10 cellular contexts compared by ENCODE assay signal in the genomic region with DNA sequence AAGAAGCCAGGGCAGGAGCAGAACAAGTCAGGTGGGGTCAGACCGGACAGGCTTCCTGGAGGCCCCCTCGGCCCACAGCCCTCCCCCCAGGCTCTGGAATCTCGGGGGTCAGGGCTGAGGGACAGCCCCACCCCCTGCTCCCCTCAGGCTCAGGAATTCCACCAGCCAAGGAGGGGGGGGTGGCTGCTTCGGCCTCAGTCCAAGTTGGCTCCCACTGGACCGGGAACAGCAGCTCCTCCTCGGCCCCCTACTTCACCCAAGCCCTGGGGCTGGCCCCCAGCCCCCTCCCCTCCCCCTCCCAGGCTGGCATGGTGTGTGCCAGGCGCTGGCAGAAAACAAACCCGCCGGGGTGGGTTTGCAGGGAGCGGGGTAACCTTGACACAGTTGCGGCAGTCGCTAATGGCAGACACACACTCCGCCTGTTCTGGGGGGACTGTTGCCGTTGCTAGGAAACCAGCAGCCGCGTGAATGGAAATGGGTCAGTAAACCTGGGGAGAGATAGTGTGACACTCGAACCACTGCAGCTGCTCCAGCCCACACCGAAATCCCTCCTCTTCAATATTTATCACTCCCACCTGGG. TPM values are rescaled to one million over a fixed set of nuclear protein-coding genes. Genes with fewer than 3 reads are reported as not detected.
DNase-seq lines count a peak whose midpoint lies in the region; ATAC-seq and TF ChIP-seq lines count a peak whose summit lies in the region.
"Had no signal": no experiment of that assay in that cellular context is flagged by ENCODE, and none has a peak within 500 bp of the region (broad histone marks: within the 10 kb centered on the region; RNA-seq: fewer than 3 reads in every experiment).

No MANE protein-coding gene starts in this region.

- DNase-seq in NCI-H128 (lab: John Stamatoyannopoulos, UW; ENCODE audit: unreplicated experiment) = peak; percentile 16
- DNase-seq in coronary artery (ENCODE audit: low spot score) = no peak
- no peak for DNase-seq in thoracic aorta (ENCODE audit: low spot score)
- DNase-seq in activated gamma-delta T cell (lab: John Stamatoyannopoulos, UW) = no peak
- DNase-seq in CD8-positive, alpha-beta T cell = no peak
- DNase-seq in NCI-H146 treated with DMSO at 0.1 percent for 48 hours (lab: John Stamatoyannopoulos, UW; ENCODE audit: unreplicated experiment) = no peak

- peak overlapping the region; percentile 97 to 98 for H3K27ac ChIP-seq in coronary artery
- H3K27ac ChIP-seq in mucosa of rectum (ENCODE audit: low read depth in 2 of 2, low read length in 2 of 2) = peak overlapping the region; percentile 30 to 40
- H3K27ac ChIP-seq in thoracic aorta = peak overlapping the region; percentile 94 to 97
- H3K27ac ChIP-seq in CD8-positive, alpha-beta T cell (ENCODE audit: low read depth, low read length) = no peak overlapping the region

- H3K9me3 ChIP-seq in mucosa of rectum (ENCODE audit: control insufficient read depth in 2 of 2, low read length in 2 of 2) (no peaks in the 10 kb centered on the region), thoracic aorta (no peaks in the 10 kb centered on the region)
- no peaks in the 10 kb centered on the region for H3K9me3 ChIP-seq in CD8-positive, alpha-beta T cell (ENCODE audit: low read length)
- H3K9me3 ChIP-seq: HAP-1 had no signal

- CTCF ChIA-PET in CD8-positive, alpha-beta T cell (lab: Charles Lee) = interaction anchor here (1.2 to 2.6 kb wide), 3 partner anchors 17 to 177 kb away, joined by 3 to 10 read pairs (median 3); no protein-coding TSS in a partner anchor

- H3K27me3 ChIP-seq in mucosa of rectum (ENCODE audit: control insufficient read depth in 2 of 2, insufficient read depth in 2 of 2, low read length in 2 of 2) (no peaks in the 10 kb centered on the region), thoracic aorta (replicated peaks; ENCODE audit: insufficient read depth) (no peaks in the 10 kb centered on the region)
- no peaks in the 10 kb centered on the region for H3K27me3 ChIP-seq in CD8-positive, alpha-beta T cell (ENCODE audit: insufficient read depth, low read length)

- H3K4me1 Mint-ChIP-seq in CD8-positive, alpha-beta T cell (ENCODE audit: low read depth) = peaks cover 34% of the 10 kb centered on the region

- H3K36me3 Mint-ChIP-seq in CD8-positive, alpha-beta T cell = no peaks in the 10 kb centered on the region

- no peaks in the 10 kb centered on the region for H3K27me3 Mint-ChIP-seq in CD8-positive, alpha-beta T cell (ENCODE audit: low read depth)
- H3K27me3 Mint-ChIP-seq: stimulated activated naive CD8-positive, alpha-beta T cell treated with anti-CD3 and anti-CD28 coated beads, Interleukin-15, Interleukin-2, amounts not matched to agents 100 ng/mL and 50 ng/mL, for 24 hours had no signal

- intact Hi-C loops in CD8-positive, alpha-beta T cell (cut with DNase I, micrococcal nuclease) = no loop called here

- no peaks in the 10 kb centered on the region for H3K9me3 Mint-ChIP-seq in CD8-positive, alpha-beta T cell
- H3K9me3 Mint-ChIP-seq: stimulated activated naive CD8-positive, alpha-beta T cell treated with anti-CD3 and anti-CD28 coated beads, Interleukin-15, Interleukin-2, amounts not matched to agents 100 ng/mL and 50 ng/mL, for 24 hours had no signal

- H3K4me1 ChIP-seq in mucosa of rectum (ENCODE audit: control insufficient read depth in 2 of 2, insufficient read depth in 2 of 2, low read length in 2 of 2) (peaks cover 35 to 41% of the 10 kb centered on the region in 2 donors), thoracic aorta (ENCODE audit: control insufficient read depth in 1 of 2, low read depth in 2 of 2) (peaks cover 72 to 90% of the 10 kb centered on the region in 2 donors)
- peaks cover 16% of the 10 kb centered on the region for H3K4me1 ChIP-seq in CD8-positive, alpha-beta T cell (ENCODE audit: insufficient read depth, low read length)

- no peak overlapping the region for H3K9ac ChIP-seq in mucosa of rectum (ENCODE audit: low read depth in 1 of 2, low read length in 2 of 2)

- H3K36me3 ChIP-seq in mucosa of rectum (ENCODE audit: control insufficient read depth in 2 of 2, insufficient read depth in 2 of 2, low read length in 2 of 2) (no peaks in the 10 kb centered on the region), thoracic aorta (no peaks in the 10 kb centered on the region)
- no peaks in the 10 kb centered on the region for H3K36me3 ChIP-seq in CD8-positive, alpha-beta T cell (ENCODE audit: insufficient read depth, low read length)
- H3K36me3 ChIP-seq: HAP-1 had no signal

- H3K27ac Mint-ChIP-seq in CD8-positive, alpha-beta T cell = no peak overlapping the region
- H3K27ac Mint-ChIP-seq: stimulated activated naive CD8-positive, alpha-beta T cell treated with anti-CD3 and anti-CD28 coated beads, Interleukin-15, Interleukin-2, amounts not matched to agents 100 ng/mL and 50 ng/mL, for 24 hours had no signal

- POLR2A ChIA-PET in CD8-positive, alpha-beta T cell (lab: Charles Lee) = interaction anchor here (1.4 kb wide), 1 partner anchor 33 kb away, joined by 4 read pairs; the partner anchor contains the start of gene AHDC1

- no peak overlapping the region for H3K4me3 Mint-ChIP-seq in CD8-positive, alpha-beta T cell
- H3K4me3 Mint-ChIP-seq: stimulated activated naive CD8-positive, alpha-beta T cell treated with anti-CD3 and anti-CD28 coated beads, Interleukin-15, Interleukin-2, amounts not matched to agents 100 ng/mL and 50 ng/mL, for 24 hours had no signal

- peak overlapping the region; percentile 59 for H3K4me3 ChIP-seq in coronary artery
- H3K4me3 ChIP-seq in mucosa of rectum (ENCODE audit: low read length in 2 of 2) = no peak overlapping the region
- peak overlapping the region; percentile 39 for H3K4me3 ChIP-seq in thoracic aorta
- H3K4me3 ChIP-seq in CD8-positive, alpha-beta T cell (ENCODE audit: low read depth, low read length) = no peak overlapping the region
- H3K4me3 ChIP-seq: HAP-1 had no signal

- TF ChIP-seq CTCF in coronary artery (IDR thresholded peaks at IDR 0.05) (no peak), thoracic aorta (IDR thresholded peaks at IDR 0.05) (no peak)
- no peak for TF ChIP-seq CTCF in CD8-positive, alpha-beta T cell (IDR thresholded peaks at IDR 0.05)

- ATAC-seq in thoracic aorta (ENCODE audit: insufficient number of reproducible peaks, low FRiP score, low read depth) (no peak), GM18867 (IDR thresholded peaks at IDR 0.05; ENCODE audit: unreplicated experiment) (no peak)
- no peak for ATAC-seq in CD8-positive, alpha-beta T cell

RNA-seq across cellular contexts. Expression of gene AHDC1, which starts 32.4 kb away (rescaled TPM):
- total RNA-seq in thoracic aorta = 10 to 100 TPM; 38.3 to 55.4 TPM
- 10 to 100 TPM; 19.5 to 21.1 TPM for total RNA-seq in CD8-positive, alpha-beta T cell

Comparison
In these comparisons a context has a peak if more than half of its experiments do, and no peak if none do; other contexts are left out.
1. H3K4me3 ChIP-seq: peak in coronary artery (single experiment) and thoracic aorta (single experiment); none in mucosa of rectum (0 of 2) and CD8-positive, alpha-beta T cell (single experiment).